25 cellular contexts compared by ENCODE assay signal in genomic region chr12:71517145-71517846, GRCh38.
A peak's percentile ranks its signal among the peaks of the same experiment; 100 is the strongest.
DNase-seq lines count a peak whose midpoint lies in the region; ATAC-seq and TF ChIP-seq lines count a peak whose summit lies in the region.
"Had no signal": no experiment of that assay in that cellular context is flagged by ENCODE, and none has a peak within 500 bp of the region (broad histone marks: within the 10 kb centered on the region; RNA-seq: fewer than 3 reads in every experiment).

No MANE protein-coding gene starts in this region.

- peaks cover 4% of the 10 kb centered on the region for H3K4me1 ChIP-seq in hepatocyte (ENCODE audit: insufficient read depth)
- H3K4me1 ChIP-seq in right atrium auricular region = no peaks in the 10 kb centered on the region
- H3K4me1 ChIP-seq in endodermal cell (ENCODE audit: control insufficient read depth, insufficient read depth, low read length) = peaks cover 11% of the 10 kb centered on the region
- H3K4me1 ChIP-seq: Peyer's patch, SJCRH30 had no signal

- H3K36me3 Mint-ChIP-seq in endodermal cell (ENCODE audit: low read depth) = peaks cover 39% of the 10 kb centered on the region
- H3K36me3 Mint-ChIP-seq: T-cell had no signal

- H3K4me2 ChIP-seq in hepatocyte = no peak overlapping the region

- H3K4me1 Mint-ChIP-seq in endodermal cell = peaks cover 17% of the 10 kb centered on the region
- H3K4me1 Mint-ChIP-seq: T-cell had no signal

- no peak overlapping the region for H3K4me3 Mint-ChIP-seq in endodermal cell
- H3K4me3 Mint-ChIP-seq: HFFc6; T-cell; T-helper 2 cell treated with Interferon-gamma antibody and Interleukin-4, amounts not matched to agents 5 μg/mL and 100 μg/mL, for 36 hours had no signal

- TF ChIP-seq CTCF in hepatocyte (IDR thresholded peaks at IDR 0.05; ENCODE audit: poor library complexity) (no peak), right atrium auricular region (IDR thresholded peaks at IDR 0.05) (no peak), endodermal cell (conservative IDR thresholded peaks at IDR 0.05) (no peak)

- no peak overlapping the region for H3K27ac Mint-ChIP-seq in endodermal cell
- H3K27ac Mint-ChIP-seq: HFFc6; T-cell; T-helper 2 cell treated with Interferon-gamma antibody and Interleukin-4, amounts not matched to agents 5 μg/mL and 100 μg/mL, for 36 hours had no signal

- H3K9me3 ChIP-seq in hepatocyte (ENCODE audit: low read depth) = no peaks in the 10 kb centered on the region
- no peaks in the 10 kb centered on the region for H3K9me3 ChIP-seq in right atrium auricular region
- H3K9me3 ChIP-seq in endodermal cell (ENCODE audit: control insufficient read depth, low read length) = no peaks in the 10 kb centered on the region
- H3K9me3 ChIP-seq: BE2C, Peyer's patch, SJCRH30 had no signal

- no peaks in the 10 kb centered on the region for H4K20me1 ChIP-seq in hepatocyte (ENCODE audit: insufficient read depth, poor library complexity, severe bottlenecking)

- ATAC-seq in GM18520 (IDR thresholded peaks at IDR 0.05; ENCODE audit: unreplicated experiment) (peak; percentile 58), HG02870 (IDR thresholded peaks at IDR 0.05; ENCODE audit: unreplicated experiment) (peak; percentile 64)
- ATAC-seq: HepG2, T-cell had no signal

- no peak overlapping the region for H3K9ac ChIP-seq in endodermal cell (ENCODE audit: extremely low read depth, low read length, poor library complexity, severe bottlenecking)

- H3K27me3 ChIP-seq in hepatocyte (no peaks in the 10 kb centered on the region), right atrium auricular region (no peaks in the 10 kb centered on the region), endodermal cell (ENCODE audit: control insufficient read depth, insufficient read depth, low read length, poor library complexity, severe bottlenecking) (no peaks in the 10 kb centered on the region)
- H3K27me3 ChIP-seq: BE2C, Peyer's patch, SJCRH30 had no signal

- no peaks in the 10 kb centered on the region for H3K79me2 ChIP-seq in hepatocyte

- H3K27ac ChIP-seq in hepatocyte (no peak overlapping the region), right atrium auricular region (no peak overlapping the region), endodermal cell (ENCODE audit: low read depth, low read length) (no peak overlapping the region)
- H3K27ac ChIP-seq: HL-60, Peyer's patch, SJCRH30 had no signal

- WGBS in hepatocyte (ENCODE audit: low lambda C conversion rate, missing lambda C conversion rate) = 64% methylated on average over 2 of the region's 2 CpGs
- 60 to 95% methylated on average over 1 to 2 of the region's 2 CpGs for WGBS in endodermal cell (ENCODE audit: insufficient coverage in 1 of 2, insufficient read length in 1 of 2), 2 experiments

- H2AFZ ChIP-seq in hepatocyte = no peak overlapping the region

- H3K27me3 Mint-ChIP-seq in endodermal cell (ENCODE audit: insufficient read depth) = no peaks in the 10 kb centered on the region

- no peak overlapping the region for H3K4me3 ChIP-seq in hepatocyte
- H3K4me3 ChIP-seq in right atrium auricular region = no peak overlapping the region
- H3K4me3 ChIP-seq in endodermal cell (ENCODE audit: low read length) = no peak overlapping the region
- H3K4me3 ChIP-seq: Peyer's patch, SJCRH30 had no signal

- peak; percentile 11 for DNase-seq in hepatocyte (ENCODE audit: low spot score)
- DNase-seq in renal cortical epithelial cell (ENCODE audit: low read depth) = peak; percentile 16
- DNase-seq in activated T-cell treated with anti-CD3 and anti-CD28 coated beads, Interleukin-2, amount 50 U/mL, for 48 hours = no peak
- DNase-seq in right atrium auricular region (ENCODE audit: low spot score) = no peak
- no peak for DNase-seq in endodermal cell
- no peak for DNase-seq in DMS53 treated with DMSO at 0.1 percent for 48 hours (lab: John Stamatoyannopoulos, UW; ENCODE audit: unreplicated experiment)
- DNase-seq: BE2C; DMS79 treated with DMSO at 0.1 percent for 48 hours; HFFc6; KG1; NCI-H1092 treated with DMSO at 0.1 percent for 48 hours; NCI-H1436 treated with DMSO at 0.1 percent for 48 hours; NCI-H1930; NCI-H2227 treated with DMSO at 0.1 percent for 48 hours; NCI-H510A; NCI-H748 treated with DMSO at 0.1 percent for 48 hours; NK-92 treated with Interleukin-12 subunit alpha and Interleukin-12 subunit beta, amount 100 ng/mL, for 24 hours; Peyer's patch; SJCRH30; T-cell had no signal

- H3K36me3 ChIP-seq in hepatocyte (replicated peaks; ENCODE audit: insufficient read depth, low read depth) (no peaks in the 10 kb centered on the region), right atrium auricular region (no peaks in the 10 kb centered on the region), endodermal cell (ENCODE audit: control insufficient read depth, insufficient read depth, low read length) (peaks cover 56% of the 10 kb centered on the region)
- H3K36me3 ChIP-seq: Peyer's patch, SJCRH30 had no signal

- H3K9me2 ChIP-seq in hepatocyte (replicated peaks; ENCODE audit: insufficient read depth) = no peaks in the 10 kb centered on the region

- H3K9me3 Mint-ChIP-seq in endodermal cell = no peaks in the 10 kb centered on the region
- H3K9me3 Mint-ChIP-seq: HFFc6; T-cell; T-helper 2 cell treated with Interferon-gamma antibody and Interleukin-4, amounts not matched to agents 5 μg/mL and 100 μg/mL, for 36 hours had no signal

Comparison
In these comparisons a context has a peak if more than half of its experiments do, and no peak if none do; other contexts are left out.
1. DNase-seq: peak in hepatocyte (single experiment) and renal cortical epithelial cell (single experiment); none in activated T-cell treated with anti-CD3 and anti-CD28 coated beads, Interleukin-2, amount 50 U/mL, for 48 hours (0 of 2), right atrium auricular region (single experiment), endodermal cell (single experiment) and DMS53 treated with DMSO at 0.1 percent for 48 hours (single experiment).